ENCODE assay signal across 11 cellular contexts in the genomic region with DNA sequence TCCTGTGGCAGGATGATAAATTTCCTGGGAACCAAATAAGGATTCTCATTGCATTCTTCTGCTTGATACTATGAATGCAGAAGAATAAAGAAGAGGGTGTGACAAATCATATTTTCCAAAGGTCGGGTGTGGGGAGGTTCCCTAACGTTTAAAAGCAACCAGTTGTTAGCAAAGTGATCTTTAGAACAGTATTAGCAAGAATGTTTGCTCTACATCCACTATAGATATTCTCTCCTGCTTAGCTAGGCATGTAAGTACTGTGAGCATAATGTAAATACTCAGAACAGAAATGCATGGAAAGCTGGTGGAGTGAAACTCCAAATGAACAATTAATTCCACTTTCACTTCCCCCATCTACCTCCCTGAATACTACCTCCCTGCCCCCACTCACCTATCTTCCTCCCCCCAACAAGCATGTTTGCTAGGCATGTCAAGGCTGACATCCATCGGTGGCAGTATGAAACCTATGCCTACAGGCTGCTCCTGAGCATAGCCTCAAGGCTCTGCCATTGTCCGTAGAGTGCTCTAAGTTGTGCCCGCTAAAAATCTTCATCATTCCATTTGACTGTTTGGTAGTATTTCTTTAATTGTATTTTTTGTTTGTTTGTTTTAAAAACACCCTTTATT.
DNase-seq lines count a peak whose midpoint lies in the region; ATAC-seq and TF ChIP-seq lines count a peak whose summit lies in the region.
"Had no signal": no experiment of that assay in that cellular context is flagged by ENCODE, and none has a peak within 500 bp of the region (broad histone marks: within the 10 kb centered on the region; RNA-seq: fewer than 3 reads in every experiment).

No MANE protein-coding gene starts in this region.

- H3K9me3 Mint-ChIP-seq in chondrocyte (ENCODE audit: low read depth), result no peaks in the 10 kb centered on the region
- H3K9me3 Mint-ChIP-seq: activated B cell treated with CpG ODN at 0.5 μM for 24 hours, endodermal cell had no signal

- peak overlapping the region; percentile 41 for H3K4me3 ChIP-seq in lower lobe of right lung

- DNase-seq in LHCN-M2 (ENCODE audit: low read depth) (peak; percentile 64), chondrocyte (ENCODE audit: low spot score) (no peak), lower lobe of right lung (no peak), HuH-7 (ENCODE audit: low spot score) (no peak)
- DNase-seq in activated CD4-positive, alpha-beta T cell treated with anti-CD3 and anti-CD28 coated beads, Interleukin-2, amount 50 U/mL, for 48 hours, result no peak
- DNase-seq: activated B cell treated with CpG ODN at 0.5 μM for 24 hours, endodermal cell, NCI-H1105 treated with DMSO at 0.1 percent for 48 hours had no signal

- peak overlapping the region; percentile 71 for H3K4me3 Mint-ChIP-seq in chondrocyte (ENCODE audit: unreplicated experiment)
- H3K4me3 Mint-ChIP-seq: activated B cell treated with CpG ODN at 0.5 μM for 24 hours, endodermal cell had no signal

- H3K4me1 ChIP-seq in lower lobe of right lung, result peaks cover 32% of the 10 kb centered on the region

- H3K27ac ChIP-seq in lower lobe of right lung (peak overlapping the region; percentile 84), temporal lobe (ENCODE audit: low read depth, low read length) (peak overlapping the region; percentile 95)

- H3K4me1 Mint-ChIP-seq in chondrocyte (ENCODE audit: low read depth), result peaks cover 63% of the 10 kb centered on the region
- H3K4me1 Mint-ChIP-seq: endodermal cell had no signal

- intact Hi-C loops in lower lobe of right lung (cut with DNase I), result no loop called here

- peak overlapping the region; percentile 98 for H3K27ac Mint-ChIP-seq in chondrocyte (ENCODE audit: unreplicated experiment)
- H3K27ac Mint-ChIP-seq: activated B cell treated with CpG ODN at 0.5 μM for 24 hours, endodermal cell had no signal

- ATAC-seq in lower lobe of right lung (peak; percentile 4 to 7), HG02840 (IDR thresholded peaks at IDR 0.05; ENCODE audit: low FRiP score, unreplicated experiment) (no peak), HG03457 (IDR thresholded peaks at IDR 0.05; ENCODE audit: unreplicated experiment) (no peak)

- no peaks in the 10 kb centered on the region for H3K27me3 Mint-ChIP-seq in chondrocyte (ENCODE audit: low read depth)
- H3K27me3 Mint-ChIP-seq: activated B cell treated with CpG ODN at 0.5 μM for 24 hours had no signal

- H3K27me3 ChIP-seq in lower lobe of right lung (ENCODE audit: low read depth), result no peaks in the 10 kb centered on the region

- H3K9me3 ChIP-seq in lower lobe of right lung, result no peaks in the 10 kb centered on the region

- TF ChIP-seq CTCF in chondrocyte (IDR thresholded peaks at IDR 0.05) (no peak), lower lobe of right lung (IDR thresholded peaks at IDR 0.05) (no peak)

- H3K36me3 Mint-ChIP-seq in chondrocyte (ENCODE audit: low read depth), result no peaks in the 10 kb centered on the region

- no peaks in the 10 kb centered on the region for H3K36me3 ChIP-seq in lower lobe of right lung

Comparison
In these comparisons a context has a peak if more than half of its experiments do, and no peak if none do; other contexts are left out.
1. ATAC-seq: peak in lower lobe of right lung (2 of 2); none in HG02840 (single experiment) and HG03457 (single experiment).